3 cellular contexts compared by ENCODE assay signal in the genomic region with DNA sequence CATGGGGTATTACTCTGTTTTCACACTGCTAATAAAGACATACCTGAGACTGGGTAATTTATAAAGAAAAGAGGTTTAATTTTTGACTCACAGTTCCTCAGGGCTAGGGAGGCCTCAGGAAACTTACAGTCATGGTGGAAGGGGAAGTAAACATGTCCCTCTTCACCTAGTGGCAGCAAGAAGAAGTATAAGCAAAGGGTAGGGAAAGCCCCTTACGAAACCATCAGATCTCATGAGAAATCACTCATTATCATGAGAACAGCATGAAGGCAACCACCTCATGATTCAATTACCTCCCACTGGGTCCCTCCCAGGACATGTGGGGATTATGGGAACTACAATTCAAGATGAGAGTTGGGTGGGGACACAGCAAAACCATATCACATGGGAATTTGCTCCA. TPM values are rescaled to one million over a fixed set of nuclear protein-coding genes. Genes with fewer than 3 reads are reported as not detected.
"Had no signal": no experiment of that assay in that cellular context is flagged by ENCODE, and none has a peak within 500 bp of the region (broad histone marks: within the 10 kb centered on the region; RNA-seq: fewer than 3 reads in every experiment).

No MANE protein-coding gene starts in this region.

RNA-seq across cellular contexts. Expression of gene SLC9A2, which starts 56.8 kb away (rescaled TPM):
- total RNA-seq: left lobe of liver; naive thymus-derived CD8-positive, alpha-beta T cell; sciatic nerve had no signal
- polyA plus RNA-seq: naive thymus-derived CD8-positive, alpha-beta T cell had no signal
